Comparison of ENCODE assay signal across 8 cellular contexts in genomic region chr7:30027065-30027456, GRCh38. TPM values are rescaled to one million over a fixed set of nuclear protein-coding genes. Genes with fewer than 3 reads are reported as not detected.
DNase-seq lines count a peak whose midpoint lies in the region; ATAC-seq lines count a peak whose summit lies in the region.

No MANE protein-coding gene starts in this region.

- H3K4me3 ChIP-seq in iPS-15b (ENCODE audit: low read depth, low read length) (peak overlapping the region; percentile 91), skeletal muscle satellite cell (ENCODE audit: low read length) (peak overlapping the region; percentile 92)

- H3K27ac ChIP-seq in angular gyrus (ENCODE audit: low read depth, low read length), result peak overlapping the region; percentile 60

- DNase-seq in CD1c-positive myeloid dendritic cell (ENCODE audit: extremely low spot score), result peak; percentile 77
- DNase-seq in NOMO-1 (lab: John Stamatoyannopoulos, UW; ENCODE audit: unreplicated experiment in 2 of 2), result peak; percentile 50 to 62
- DNase-seq in NCI-H2029 (lab: John Stamatoyannopoulos, UW), result no peak

- H3K9ac ChIP-seq in iPS-15b (ENCODE audit: low read depth, low read length), result no peak overlapping the region
- H3K9ac ChIP-seq in skeletal muscle satellite cell (ENCODE audit: low read depth, low read length), result peak overlapping the region; percentile 83

- H3K9me3 ChIP-seq in iPS-15b (ENCODE audit: control insufficient read depth, insufficient read depth, low read length) (no peaks in the 10 kb centered on the region), skeletal muscle satellite cell (replicated peaks; ENCODE audit: low read length) (no peaks in the 10 kb centered on the region)

- H3K4me1 ChIP-seq in iPS-15b (ENCODE audit: control insufficient read depth, insufficient read depth, low read length), result peaks cover 3% of the 10 kb centered on the region
- peaks cover 24% of the 10 kb centered on the region for H3K4me1 ChIP-seq in skeletal muscle satellite cell (ENCODE audit: control insufficient read depth, insufficient read depth, low read length)

- H3K4me2 ChIP-seq in skeletal muscle satellite cell (ENCODE audit: low read length), result peak overlapping the region; percentile 90

- H3K27me3 ChIP-seq in iPS-15b (ENCODE audit: control insufficient read depth, insufficient read depth, low read length) (no peaks in the 10 kb centered on the region), skeletal muscle satellite cell (ENCODE audit: control insufficient read depth, insufficient read depth, low read length) (no peaks in the 10 kb centered on the region)

- peak; percentile 29 for ATAC-seq in GM21423 (IDR thresholded peaks at IDR 0.05; ENCODE audit: unreplicated experiment)
- no peak for ATAC-seq in GM21526 (IDR thresholded peaks at IDR 0.05; ENCODE audit: low FRiP score, unreplicated experiment)

- no peaks in the 10 kb centered on the region for H3K36me3 ChIP-seq in iPS-15b (ENCODE audit: control insufficient read depth, insufficient read depth, low read length)
- no peaks in the 10 kb centered on the region for H3K36me3 ChIP-seq in skeletal muscle satellite cell (ENCODE audit: insufficient read depth, low read length)

RNA-seq across cellular contexts. Expression of gene FKBP14, which starts 0.6 kb away (rescaled TPM):
- total RNA-seq in skeletal muscle satellite cell (2012; rRNA removed), result 30.4 and 44.1 TPM in 2 replicates

RNA-seq across cellular contexts. Expression of gene PLEKHA8, which starts 1.2 kb away (rescaled TPM):
- total RNA-seq in skeletal muscle satellite cell (2012; rRNA removed), result 8.4 and 10.7 TPM in 2 replicates

RNA-seq across cellular contexts. Expression of gene SCRN1, which starts 37.5 kb away (rescaled TPM):
- 61.6 and 64.9 TPM in 2 replicates for total RNA-seq in skeletal muscle satellite cell (2012; rRNA removed)
